1 cellular context compared by ENCODE assay signal in genomic region chrX:40009462-40009851, GRCh38.
TF ChIP-seq lines count a peak whose summit lies in the region.

No MANE protein-coding gene starts in this region.

TF ChIP-seq in SK-N-SH, 30 proteins besides CTCF, POLR2A, EP300 and RAD21 (continued from another document):
- no peak for TF ChIP-seq ZBTB33 (IDR thresholded peaks at IDR 0.05; ENCODE audit: borderline replicate concordance, low read depth)
